Comparison of ENCODE assay signal across 16 cellular contexts in genomic region chr16:66251406-66252160, GRCh38.
DNase-seq lines count a peak whose midpoint lies in the region; ATAC-seq and TF ChIP-seq lines count a peak whose summit lies in the region.
"Had no signal": no experiment of that assay in that cellular context is flagged by ENCODE, and none has a peak within 500 bp of the region (broad histone marks: within the 10 kb centered on the region; RNA-seq: fewer than 3 reads in every experiment).

No MANE protein-coding gene starts in this region.

- H3K27ac ChIP-seq in RWPE2 (ENCODE audit: poor library complexity, severe bottlenecking), result peak overlapping the region; percentile 8
- H3K27ac ChIP-seq in gastroesophageal sphincter, result peak overlapping the region in 3 of 4 donors; percentile 25 to 60 (median 37)
- H3K27ac ChIP-seq: body of pancreas, prostate gland had no signal

- H3K9me3 ChIP-seq in RWPE2 (ENCODE audit: severe bottlenecking) (no peaks in the 10 kb centered on the region), gastroesophageal sphincter (no peaks in the 10 kb centered on the region)
- H3K9me3 ChIP-seq: body of pancreas, prostate gland had no signal

- TF ChIP-seq EP300 in gastroesophageal sphincter (IDR thresholded peaks at IDR 0.05), result no peak

- 61 to 82% methylated on average over 6 to 8 of the region's 8 CpGs for WGBS in gastroesophageal sphincter (ENCODE audit: low coverage in 1 of 2), 2 donors

- H3K4me3 Mint-ChIP-seq in nephron (peak overlapping the region; percentile 29 to 46 (median 42)), type B pancreatic cell (peak overlapping the region; percentile 72)
- H3K4me3 Mint-ChIP-seq: naive thymus-derived CD8-positive, alpha-beta T cell had no signal

- H3K9me3 Mint-ChIP-seq in nephron (peaks cover 3% of the 10 kb centered on the region), type B pancreatic cell (no peaks in the 10 kb centered on the region)
- H3K9me3 Mint-ChIP-seq: naive thymus-derived CD8-positive, alpha-beta T cell had no signal

- H3K36me3 Mint-ChIP-seq in nephron (ENCODE audit: low read depth) (no peaks in the 10 kb centered on the region), type B pancreatic cell (no peaks in the 10 kb centered on the region)
- H3K36me3 Mint-ChIP-seq: naive thymus-derived CD8-positive, alpha-beta T cell had no signal

- H3K27ac Mint-ChIP-seq in nephron (peak overlapping the region; percentile 98 to 99 (median 99)), type B pancreatic cell (peak overlapping the region; percentile 87)
- H3K27ac Mint-ChIP-seq: naive thymus-derived CD8-positive, alpha-beta T cell had no signal

- H3K4me1 ChIP-seq in RWPE2 (ENCODE audit: insufficient read depth, poor library complexity, severe bottlenecking) (peaks cover 6% of the 10 kb centered on the region), gastroesophageal sphincter (peaks cover 0 to 29% (median 0%) of the 10 kb centered on the region in 3 donors)
- H3K4me1 ChIP-seq: body of pancreas, prostate gland had no signal

- H3K27me3 ChIP-seq in RWPE2 (ENCODE audit: insufficient read depth, poor library complexity, severe bottlenecking) (no peaks in the 10 kb centered on the region), gastroesophageal sphincter (no peaks in the 10 kb centered on the region)

- H3K4me1 Mint-ChIP-seq in nephron (peaks cover 54% of the 10 kb centered on the region), type B pancreatic cell (ENCODE audit: unreplicated experiment) (peaks cover 37% of the 10 kb centered on the region)
- H3K4me1 Mint-ChIP-seq: naive thymus-derived CD8-positive, alpha-beta T cell had no signal

- H3K27me3 Mint-ChIP-seq in nephron (ENCODE audit: low read depth), result peaks cover 5% of the 10 kb centered on the region
- H3K27me3 Mint-ChIP-seq in type B pancreatic cell, result no peaks in the 10 kb centered on the region

- ATAC-seq in RWPE2 (ENCODE audit: low read depth) (no peak), gastroesophageal sphincter (no peak), GM21717 (IDR thresholded peaks at IDR 0.05; ENCODE audit: unreplicated experiment) (no peak), HG03025 (IDR thresholded peaks at IDR 0.05; ENCODE audit: low FRiP score, unreplicated experiment) (no peak)
- ATAC-seq: naive thymus-derived CD8-positive, alpha-beta T cell had no signal

- H3K36me3 ChIP-seq in RWPE2 (ENCODE audit: low read depth) (no peaks in the 10 kb centered on the region), gastroesophageal sphincter (no peaks in the 10 kb centered on the region)
- H3K36me3 ChIP-seq: prostate gland had no signal

- no peak for TF ChIP-seq POLR2A in gastroesophageal sphincter (IDR thresholded peaks at IDR 0.05)

- H3K4me3 ChIP-seq in RWPE2 (ENCODE audit: severe bottlenecking), result no peak overlapping the region
- no peak overlapping the region for H3K4me3 ChIP-seq in gastroesophageal sphincter
- H3K4me3 ChIP-seq: body of pancreas, prostate gland had no signal

- no peak for TF ChIP-seq CTCF in RWPE2 (IDR thresholded peaks at IDR 0.05; ENCODE audit: poor library complexity, severe bottlenecking)
- TF ChIP-seq CTCF in gastroesophageal sphincter (IDR thresholded peaks at IDR 0.05), result no peak
- TF ChIP-seq CTCF in nephron (IDR thresholded peaks at IDR 0.05; ENCODE audit: unreplicated experiment in 3 of 3), result no peak
- no peak for TF ChIP-seq CTCF in type B pancreatic cell (conservative IDR thresholded peaks at IDR 0.05)

- DNase-seq in RWPE2 (ENCODE audit: low spot score), result no peak
- no peak for DNase-seq in type B pancreatic cell (ENCODE audit: extremely low spot score, unreplicated experiment)
- DNase-seq in activated effector memory CD4-positive, alpha-beta T cell treated with Interleukin-2 at 50 U/mL for 16 hours, result no peak
- DNase-seq: activated CD4-positive, alpha-beta T cell treated with anti-CD3 and anti-CD28 coated beads for 48 hours; activated CD8-positive, alpha-beta memory T cell treated with anti-CD3 and anti-CD28 coated beads, Interleukin-2, amount 50 U/mL, for 48 hours; activated naive CD4-positive, alpha-beta T cell; GF-D8; HCEC 1CT; naive thymus-derived CD8-positive, alpha-beta T cell; NCI-H1930 had no signal
